ENCODE assay signal across 34 cellular contexts in genomic region chr4:1327526-1328266, GRCh38.
"Had no signal": no experiment of that assay in that cellular context is flagged by ENCODE, and none has a peak within 500 bp of the region (broad histone marks: within the 10 kb centered on the region; RNA-seq: fewer than 3 reads in every experiment).

No MANE protein-coding gene starts in this region.

- H3K4me1 ChIP-seq: body of pancreas, breast epithelium, Peyer's patch had no signal

- H3K4me2 ChIP-seq: KMS-11 had no signal

- H3K9me3 ChIP-seq: adrenal gland, body of pancreas, breast epithelium, Peyer's patch had no signal

- H3K27me3 ChIP-seq: adrenal gland, body of pancreas, breast epithelium, Peyer's patch had no signal

- H3K4me3 ChIP-seq: adrenal gland, body of pancreas, breast epithelium, Peyer's patch had no signal

- DNase-seq: activated B cell treated with CpG ODN at 0.5 μM for 24 hours; activated CD4-positive, alpha-beta memory T cell treated with anti-CD3 and anti-CD28 coated beads for 36 hours; activated CD4-positive, alpha-beta T cell treated with anti-CD3 and anti-CD28 coated beads for 4 hours; activated CD4-positive, alpha-beta T cell treated with anti-CD3 and anti-CD28 coated beads, Interleukin-2, amount 50 U/mL, for 1 hour; activated CD4-positive, CD25-positive, alpha-beta regulatory T cell treated with anti-CD3 and anti-CD28 coated beads, Interleukin-2, amount 50 U/mL, for 72 hours; activated gamma-delta T cell; activated naive CD4-positive, alpha-beta T cell treated with Interleukin-2 at 50 U/mL for 16 hours; activated T-cell treated with anti-CD3 and anti-CD28 coated beads, Interleukin-2, amount 50 U/mL, for 1 hour; activated T-cell treated with anti-CD3 and anti-CD28 coated beads, Interleukin-2, amount 50 U/mL, for 72 hours; adrenal gland; body of pancreas; caudate nucleus; MM.1S; MV-4-11; NCI-H1092; NCI-H1436 treated with DMSO at 0.1 percent for 48 hours; NCI-H1694 treated with DMSO at 0.1 percent for 48 hours; NCI-H2029; NCI-H510A; NCI-H526; NCI-H748 treated with DMSO at 0.1 percent for 48 hours; NK-92 treated with Interleukin-12 subunit alpha and Interleukin-12 subunit beta, amount 100 ng/mL, for 24 hours; PC-3; Peyer's patch; RPMI8226; SIG-M5; SW 1271; T-helper 1 cell; T-helper 2 cell; T-helper 9 cell had no signal

- H3K27ac ChIP-seq: adrenal gland, body of pancreas, breast epithelium, KMS-11, Peyer's patch, VCaP had no signal

- H3K36me3 ChIP-seq: breast epithelium had no signal

- H3K9ac ChIP-seq: KMS-11 had no signal

- ATAC-seq: activated T-cell treated with anti-CD3 and anti-CD28 coated beads, Interleukin-2, amount 50 U/mL, for 72 hours; body of pancreas; PC-3; Right ventricle myocardium inferior had no signal
